Comparison of ENCODE assay signal across 1 cellular context in the genomic region with DNA sequence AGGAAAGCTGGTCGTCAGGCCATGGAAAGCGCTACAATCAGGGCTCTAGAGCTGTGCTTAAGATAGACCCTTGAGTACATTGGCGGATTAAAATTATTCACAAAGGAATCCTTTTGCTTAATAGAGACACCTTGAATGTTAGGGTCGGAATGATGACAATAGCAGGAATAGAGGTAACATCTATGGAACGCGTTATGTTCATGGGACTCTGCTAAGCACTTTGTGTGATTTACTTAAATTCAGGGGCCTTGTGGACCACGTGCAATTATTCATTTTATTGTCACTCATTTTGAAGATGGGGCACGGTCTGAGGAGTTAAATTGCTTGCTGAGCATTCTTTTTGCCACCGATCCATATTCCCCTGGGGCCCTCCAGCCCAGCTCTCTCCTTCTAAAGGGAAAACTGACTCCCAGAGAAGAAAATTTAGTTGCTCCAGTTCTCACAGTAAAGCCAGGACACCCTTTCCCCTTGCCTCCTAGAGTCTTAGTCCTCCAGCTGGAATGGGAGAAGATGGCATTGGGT.
TF ChIP-seq lines count a peak whose summit lies in the region.

No MANE protein-coding gene starts in this region.

TF ChIP-seq in GM12878, 131 proteins besides CTCF, POLR2A, EP300 and RAD21 (continued from another document and continues in another):
- TF ChIP-seq, protein P1, sequence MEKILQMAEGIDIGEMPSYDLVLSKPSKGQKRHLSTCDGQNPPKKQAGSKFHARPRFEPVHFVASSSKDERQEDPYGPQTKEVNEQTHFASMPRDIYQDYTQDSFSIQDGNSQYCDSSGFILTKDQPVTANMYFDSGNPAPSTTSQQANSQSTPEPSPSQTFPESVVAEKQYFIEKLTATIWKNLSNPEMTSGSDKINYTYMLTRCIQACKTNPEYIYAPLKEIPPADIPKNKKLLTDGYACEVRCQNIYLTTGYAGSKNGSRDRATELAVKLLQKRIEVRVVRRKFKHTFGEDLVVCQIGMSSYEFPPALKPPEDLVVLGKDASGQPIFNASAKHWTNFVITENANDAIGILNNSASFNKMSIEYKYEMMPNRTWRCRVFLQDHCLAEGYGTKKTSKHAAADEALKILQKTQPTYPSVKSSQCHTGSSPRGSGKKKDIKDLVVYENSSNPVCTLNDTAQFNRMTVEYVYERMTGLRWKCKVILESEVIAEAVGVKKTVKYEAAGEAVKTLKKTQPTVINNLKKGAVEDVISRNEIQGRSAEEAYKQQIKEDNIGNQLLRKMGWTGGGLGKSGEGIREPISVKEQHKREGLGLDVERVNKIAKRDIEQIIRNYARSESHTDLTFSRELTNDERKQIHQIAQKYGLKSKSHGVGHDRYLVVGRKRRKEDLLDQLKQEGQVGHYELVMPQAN (conservative IDR thresholded peaks at IDR 0.05) = no peak
- TF ChIP-seq CBX5 (IDR thresholded peaks at IDR 0.05; ENCODE audit: low read depth) (no peak), TCF12 (IDR thresholded peaks at IDR 0.05; ENCODE audit: low read depth, low read length) (no peak), CREM (IDR thresholded peaks at IDR 0.05; ENCODE audit: low read depth) (no peak), ZBTB11 (CRISPR knock-in tag; IDR thresholded peaks at IDR 0.05) (no peak), NFXL1 (IDR thresholded peaks at IDR 0.05; ENCODE audit: borderline replicate concordance) (no peak), NFIC (IDR thresholded peaks at IDR 0.05; ENCODE audit: low read depth, low read length) (no peak), BACH1 (IDR thresholded peaks at IDR 0.05; ENCODE audit: borderline replicate concordance) (0 out of 2 replicates have a peak, but pooled peaks have one; percentile 8), SIX5 (IDR thresholded peaks at IDR 0.05; ENCODE audit: low read depth, low read length, severe bottlenecking) (no peak), RFX5 (IDR thresholded peaks at IDR 0.05; ENCODE audit: low read depth, low read length) (no peak), ZNF687 (IDR thresholded peaks at IDR 0.05) (no peak), MXI1 (IDR thresholded peaks at IDR 0.05; ENCODE audit: low read depth, low read length) (0 out of 2 replicates have a peak, but pooled peaks have one; percentile 0), PAX8 (IDR thresholded peaks at IDR 0.05) (peak; percentile 58; the same call in 1 of the 2 replicates), BRCA1 (IDR thresholded peaks at IDR 0.05; ENCODE audit: low read depth, low read length) (no peak), CHD1 (IDR thresholded peaks at IDR 0.05; ENCODE audit: low read depth, low read length) (0 out of 2 replicates have a peak, but pooled peaks have one; percentile 64), BCL11A (IDR thresholded peaks at IDR 0.05; ENCODE audit: low read depth, low read length) (no peak), MLLT1 (IDR thresholded peaks at IDR 0.05) (0 out of 2 replicates have a peak, but pooled peaks have one; percentile 54), JUNB (IDR thresholded peaks at IDR 0.05) (no peak), ZNF274 (IDR thresholded peaks at IDR 0.05; ENCODE audit: insufficient read depth, insufficient read length) (no peak), SKIL (IDR thresholded peaks at IDR 0.05; ENCODE audit: low read depth, poor library complexity, severe bottlenecking) (no peak), IKZF1 (conservative IDR thresholded peaks at IDR 0.05) (no peak), MTA3 (IDR thresholded peaks at IDR 0.05; ENCODE audit: borderline replicate concordance, low read length) (no peak), NBN (IDR thresholded peaks at IDR 0.05) (0 out of 2 replicates have a peak, but pooled peaks have one; percentile 52), IKZF2 (IDR thresholded peaks at IDR 0.05) (peak in 1 of 2 experiments; percentile 14; a peak in 1 of 4 replicates), RELB (IDR thresholded peaks at IDR 0.05; ENCODE audit: low read depth) (0 out of 2 replicates have a peak, but pooled peaks have one; percentile 48)
- TF ChIP-seq, protein P2, sequence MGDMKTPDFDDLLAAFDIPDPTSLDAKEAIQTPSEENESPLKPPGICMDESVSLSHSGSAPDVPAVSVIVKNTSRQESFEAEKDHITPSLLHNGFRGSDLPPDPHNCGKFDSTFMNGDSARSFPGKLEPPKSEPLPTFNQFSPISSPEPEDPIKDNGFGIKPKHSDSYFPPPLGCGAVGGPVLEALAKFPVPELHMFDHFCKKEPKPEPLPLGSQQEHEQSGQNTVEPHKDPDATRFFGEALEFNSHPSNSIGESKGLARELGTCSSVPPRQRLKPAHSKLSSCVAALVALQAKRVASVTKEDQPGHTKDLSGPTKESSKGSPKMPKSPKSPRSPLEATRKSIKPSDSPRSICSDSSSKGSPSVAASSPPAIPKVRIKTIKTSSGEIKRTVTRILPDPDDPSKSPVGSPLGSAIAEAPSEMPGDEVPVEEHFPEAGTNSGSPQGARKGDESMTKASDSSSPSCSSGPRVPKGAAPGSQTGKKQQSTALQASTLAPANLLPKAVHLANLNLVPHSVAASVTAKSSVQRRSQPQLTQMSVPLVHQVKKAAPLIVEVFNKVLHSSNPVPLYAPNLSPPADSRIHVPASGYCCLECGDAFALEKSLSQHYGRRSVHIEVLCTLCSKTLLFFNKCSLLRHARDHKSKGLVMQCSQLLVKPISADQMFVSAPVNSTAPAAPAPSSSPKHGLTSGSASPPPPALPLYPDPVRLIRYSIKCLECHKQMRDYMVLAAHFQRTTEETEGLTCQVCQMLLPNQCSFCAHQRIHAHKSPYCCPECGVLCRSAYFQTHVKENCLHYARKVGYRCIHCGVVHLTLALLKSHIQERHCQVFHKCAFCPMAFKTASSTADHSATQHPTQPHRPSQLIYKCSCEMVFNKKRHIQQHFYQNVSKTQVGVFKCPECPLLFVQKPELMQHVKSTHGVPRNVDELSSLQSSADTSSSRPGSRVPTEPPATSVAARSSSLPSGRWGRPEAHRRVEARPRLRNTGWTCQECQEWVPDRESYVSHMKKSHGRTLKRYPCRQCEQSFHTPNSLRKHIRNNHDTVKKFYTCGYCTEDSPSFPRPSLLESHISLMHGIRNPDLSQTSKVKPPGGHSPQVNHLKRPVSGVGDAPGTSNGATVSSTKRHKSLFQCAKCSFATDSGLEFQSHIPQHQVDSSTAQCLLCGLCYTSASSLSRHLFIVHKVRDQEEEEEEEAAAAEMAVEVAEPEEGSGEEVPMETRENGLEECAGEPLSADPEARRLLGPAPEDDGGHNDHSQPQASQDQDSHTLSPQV (IDR thresholded peaks at IDR 0.05) = no peak
- TF ChIP-seq, protein P3, sequence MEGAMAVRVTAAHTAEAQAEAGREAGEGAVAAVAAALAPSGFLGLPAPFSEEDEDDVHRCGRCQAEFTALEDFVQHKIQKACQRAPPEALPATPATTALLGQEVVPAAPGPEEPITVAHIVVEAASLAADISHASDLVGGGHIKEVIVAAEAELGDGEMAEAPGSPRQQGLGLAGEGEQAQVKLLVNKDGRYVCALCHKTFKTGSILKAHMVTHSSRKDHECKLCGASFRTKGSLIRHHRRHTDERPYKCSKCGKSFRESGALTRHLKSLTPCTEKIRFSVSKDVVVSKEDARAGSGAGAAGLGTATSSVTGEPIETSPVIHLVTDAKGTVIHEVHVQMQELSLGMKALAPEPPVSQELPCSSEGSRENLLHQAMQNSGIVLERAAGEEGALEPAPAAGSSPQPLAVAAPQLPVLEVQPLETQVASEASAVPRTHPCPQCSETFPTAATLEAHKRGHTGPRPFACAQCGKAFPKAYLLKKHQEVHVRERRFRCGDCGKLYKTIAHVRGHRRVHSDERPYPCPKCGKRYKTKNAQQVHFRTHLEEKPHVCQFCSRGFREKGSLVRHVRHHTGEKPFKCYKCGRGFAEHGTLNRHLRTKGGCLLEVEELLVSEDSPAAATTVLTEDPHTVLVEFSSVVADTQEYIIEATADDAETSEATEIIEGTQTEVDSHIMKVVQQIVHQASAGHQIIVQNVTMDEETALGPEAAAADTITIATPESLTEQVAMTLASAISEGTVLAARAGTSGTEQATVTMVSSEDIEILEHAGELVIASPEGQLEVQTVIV (IDR thresholded peaks at IDR 0.05; ENCODE audit: borderline replicate concordance, partially characterized antibody) = no peak
